ENCODE assay signal across 10 cellular contexts in genomic region chr7:75711634-75712494, GRCh38. TPM values are rescaled to one million over a fixed set of nuclear protein-coding genes. Genes with fewer than 3 reads are reported as not detected.
A peak's percentile ranks its signal among the peaks of the same experiment; 100 is the strongest.
DNase-seq lines count a peak whose midpoint lies in the region; ATAC-seq and TF ChIP-seq lines count a peak whose summit lies in the region.
"Had no signal": no experiment of that assay in that cellular context is flagged by ENCODE, and none has a peak within 500 bp of the region (broad histone marks: within the 10 kb centered on the region; RNA-seq: fewer than 3 reads in every experiment).

No MANE protein-coding gene starts in this region.

- H3K9me3 ChIP-seq in OCI-LY7 (ENCODE audit: low read length) = peaks cover 32% of the 10 kb centered on the region
- 0 out of 2 replicates have a peak, but pooled peaks cover 5% of the 10 kb centered on the region for H3K9me3 ChIP-seq in PC-3 (ENCODE audit: low read length)
- H3K9me3 ChIP-seq: pancreas had no signal

- peaks cover 29% of the 10 kb centered on the region; the same call in 1 of the 2 replicates for H3K79me2 ChIP-seq in OCI-LY7 (ENCODE audit: insufficient read depth, low read depth, low read length)
- no peaks in the 10 kb centered on the region for H3K79me2 ChIP-seq in PC-3 (ENCODE audit: low read length)

- peak overlapping the region; percentile 22; the same call in 1 of the 2 replicates for H2AFZ ChIP-seq in OCI-LY7 (ENCODE audit: low read length)
- no peak overlapping the region for H2AFZ ChIP-seq in PC-3 (ENCODE audit: low read length)

- no peak overlapping the region for H3K9ac ChIP-seq in PC-3 (ENCODE audit: low read length)

- intact Hi-C loops in CD14-positive monocyte (cut with micrococcal nuclease) = no loop called here
- intact Hi-C loops in OCI-LY7 (cut with micrococcal nuclease; ENCODE audit: unreplicated experiment) = loop anchor here (5.0 kb wide), 2 partner anchors 50 to 90 kb away; no protein-coding TSS in a partner anchor
- intact Hi-C loops in PC-3 (cut with micrococcal nuclease) = no loop called here

- DNase-seq in CD14-positive monocyte (ENCODE audit: low spot score) = no peak
- DNase-seq in OCI-LY7 (ENCODE audit: low spot score) = peak; percentile 86
- DNase-seq in fibroblast of pulmonary artery (ENCODE audit: low read depth) = peak; percentile 52
- DNase-seq in osteocyte (ENCODE audit: extremely low spot score, unreplicated experiment) = no peak
- DNase-seq in NCI-H2196 treated with DMSO at 0.1 percent for 48 hours (lab: John Stamatoyannopoulos, UW; ENCODE audit: unreplicated experiment) = no peak
- no peak for DNase-seq in NCI-H146 treated with DMSO at 0.1 percent for 48 hours (lab: John Stamatoyannopoulos, UW; ENCODE audit: unreplicated experiment)
- no peak for DNase-seq in PC-3
- DNase-seq in T-helper 9 cell = no peak
- DNase-seq: activated gamma-delta T cell had no signal

- peak overlapping the region; percentile 76 for H3K4me2 ChIP-seq in OCI-LY7 (ENCODE audit: low read length)
- H3K4me2 ChIP-seq in PC-3 (ENCODE audit: low read length) = no peak overlapping the region

- BruUV-seq in OCI-LY7 (replicated peaks; lab: Mats Ljungman, UMichigan) (no TSS peak), PC-3 (replicated peaks; lab: Mats Ljungman, UMichigan) (no TSS peak)

- H3K4me1 Mint-ChIP-seq in CD14-positive monocyte (peaks cover 30% of the 10 kb centered on the region), osteocyte (ENCODE audit: unreplicated experiment) (peaks cover 30% of the 10 kb centered on the region)

- peaks cover 41% of the 10 kb centered on the region for H3K4me1 ChIP-seq in OCI-LY7 (ENCODE audit: insufficient read depth, low read length, poor library complexity, severe bottlenecking)
- peaks cover under 1% of the 10 kb centered on the region for H3K4me1 ChIP-seq in PC-3 (ENCODE audit: insufficient read depth, low read length)
- H3K4me1 ChIP-seq: pancreas had no signal

- H3K4me3 ChIP-seq in OCI-LY7 (ENCODE audit: low read depth, low read length, poor library complexity, severe bottlenecking) (peak overlapping the region; percentile 53), fibroblast of pulmonary artery (replicated peaks; ENCODE audit: low read depth, low read length) (no peak overlapping the region), PC-3 (ENCODE audit: low read length) (no peak overlapping the region)
- H3K4me3 ChIP-seq: pancreas had no signal

- POLR2A ChIA-PET in OCI-LY7 (lab: Charles Lee) (interaction anchor here (0.7 to 2.1 kb wide), 11 partner anchors 10 to 88 kb away, joined by 3 to 14 read pairs (median 5); partner anchors contain the start of gene HIP1), PC-3 (lab: Charles Lee; ENCODE audit: unreplicated experiment) (no interaction called here)

- CTCF ChIA-PET in OCI-LY7 (lab: Charles Lee; ENCODE audit: unreplicated experiment) (interaction anchor here (0.6 kb wide), 1 partner anchor 51 kb away, joined by 3 read pairs; no protein-coding TSS in a partner anchor), PC-3 (lab: Charles Lee) (no interaction called here)

- H3K27me3 Mint-ChIP-seq in CD14-positive monocyte (ENCODE audit: low read depth in 3 of 3) = peaks cover 0 to 6% (median 0%) of the 10 kb centered on the region in 3 donors
- no peaks in the 10 kb centered on the region for H3K27me3 Mint-ChIP-seq in osteocyte (ENCODE audit: unreplicated experiment)

- TF ChIP-seq CTCF in CD14-positive monocyte (IDR thresholded peaks at IDR 0.05) (no peak), OCI-LY7 (conservative IDR thresholded peaks at IDR 0.05; ENCODE audit: low read length) (no peak), fibroblast of pulmonary artery (IDR thresholded peaks at IDR 0.05; ENCODE audit: low read length, missing control alignments) (no peak), osteocyte (IDR thresholded peaks at IDR 0.05) (no peak), PC-3 (conservative IDR thresholded peaks at IDR 0.05; ENCODE audit: low read depth, low read length) (no peak)

- no peaks in the 10 kb centered on the region for H3K27me3 ChIP-seq in PC-3 (ENCODE audit: low read length)
- H3K27me3 ChIP-seq: pancreas had no signal

- H3K9me2 ChIP-seq in OCI-LY7 (ENCODE audit: insufficient read depth, low read length) (no peaks in the 10 kb centered on the region), PC-3 (replicated peaks; ENCODE audit: low read length) (no peaks in the 10 kb centered on the region)

- peaks cover 45% of the 10 kb centered on the region for H3K36me3 ChIP-seq in OCI-LY7 (ENCODE audit: insufficient read depth, low read length)
- no peaks in the 10 kb centered on the region; the same call in 1 of the 2 replicates for H3K36me3 ChIP-seq in PC-3 (ENCODE audit: low read depth, low read length)
- H3K36me3 ChIP-seq: pancreas had no signal

- H4K20me1 ChIP-seq in OCI-LY7 (ENCODE audit: insufficient read depth, low read length) (no peaks in the 10 kb centered on the region), PC-3 (ENCODE audit: low read length) (no peaks in the 10 kb centered on the region)

- H3K36me3 Mint-ChIP-seq in CD14-positive monocyte (peaks cover 5 to 22% of the 10 kb centered on the region in 2 donors), osteocyte (ENCODE audit: unreplicated experiment) (peaks cover 20% of the 10 kb centered on the region)

- H3K27ac Mint-ChIP-seq in CD14-positive monocyte (peak overlapping the region in 5 of 7 donors; percentile 4 to 81 (median 48)), osteocyte (ENCODE audit: unreplicated experiment) (peak overlapping the region; percentile 93)

- H3K27ac ChIP-seq in OCI-LY7 (ENCODE audit: low read depth, low read length, poor library complexity, severe bottlenecking) = peak overlapping the region; percentile 98
- no peak overlapping the region for H3K27ac ChIP-seq in PC-3 (ENCODE audit: low read length)

- peaks cover 11 to 30% (median 28%) of the 10 kb centered on the region in 7 donors for H3K9me3 Mint-ChIP-seq in CD14-positive monocyte
- no peaks in the 10 kb centered on the region for H3K9me3 Mint-ChIP-seq in osteocyte (ENCODE audit: unreplicated experiment)

- H3K4me3 Mint-ChIP-seq in CD14-positive monocyte (peak overlapping the region in 1 of 2 donors; percentile 61), osteocyte (ENCODE audit: unreplicated experiment) (peak overlapping the region; percentile 24)

- H3F3A ChIP-seq in PC-3 (ENCODE audit: low read length, unreplicated experiment) = no peaks in the 10 kb centered on the region

- no peak for ATAC-seq in PC-3

RNA-seq across cellular contexts. Expression of gene HIP1, which starts 26.9 kb away (rescaled TPM):
- 1 to 10 TPM; 4.3 to 5.3 TPM for polyA plus RNA-seq in CD14-positive monocyte
- total RNA-seq in OCI-LY7 (2014; rRNA removed; shearing (Covaris generic)) = 15.0 and 15.8 TPM in 2 replicates
- 27.8 and 30.5 TPM in 2 replicates for total RNA-seq in OCI-LY7 (2022)
- total RNA-seq in osteocyte = 55.3 and 62.0 TPM in 2 replicates
- 5.3 and 6.6 TPM in 2 replicates for total RNA-seq in PC-3 (2014; rRNA removed)

Comparison
In these comparisons a context has a peak if more than half of its experiments do, and no peak if none do; other contexts are left out.
1. DNase-seq: peak in OCI-LY7 (single experiment) and fibroblast of pulmonary artery (single experiment); none in CD14-positive monocyte (single experiment), osteocyte (single experiment), NCI-H2196 treated with DMSO at 0.1 percent for 48 hours (single experiment), NCI-H146 treated with DMSO at 0.1 percent for 48 hours (single experiment), PC-3 (single experiment) and T-helper 9 cell (single experiment).